In the genomic region with DNA sequence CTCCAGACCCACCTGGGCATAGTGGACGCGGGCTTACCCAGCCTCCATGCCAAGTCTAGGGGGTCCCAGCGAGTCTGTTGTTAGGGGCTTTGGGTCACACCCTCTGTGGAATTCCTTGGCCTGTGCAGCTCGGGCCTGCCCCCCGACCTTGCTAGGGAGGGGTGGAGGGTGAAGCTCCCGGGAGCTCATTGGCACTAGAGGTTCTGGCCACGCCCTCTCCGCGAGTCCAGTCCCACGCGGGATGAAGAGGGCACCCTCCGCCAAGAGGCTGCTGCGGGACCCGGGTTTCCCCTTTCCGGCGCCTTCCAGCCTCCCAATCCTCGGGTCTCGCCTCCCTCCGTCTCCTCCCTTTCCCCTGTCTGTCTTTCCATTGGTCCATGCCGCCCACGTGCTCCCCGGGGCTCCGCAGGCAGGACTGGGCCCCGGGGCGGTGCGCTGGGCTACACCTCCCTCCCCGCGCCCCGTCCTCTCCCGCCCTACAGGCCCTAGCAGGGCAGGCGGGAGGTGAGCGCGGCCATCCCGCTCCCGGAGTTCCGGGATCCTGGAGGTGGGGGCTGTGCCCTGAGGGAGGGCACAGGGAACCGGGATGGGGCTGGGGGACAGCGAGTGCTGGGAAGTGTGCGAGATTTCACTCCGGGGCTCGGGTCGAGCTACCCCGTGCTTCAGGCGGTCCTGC, we compare ENCODE assay signal across 1 cellular context.
A peak's percentile ranks its signal among the peaks of the same experiment; 100 is the strongest.
TF ChIP-seq lines count a peak whose summit lies in the region.

No MANE protein-coding gene starts in this region.

TF ChIP-seq in HepG2, 621 proteins besides CTCF, POLR2A, EP300 and RAD21 (continued from another document):
- no peak for TF ChIP-seq SOX6 (IDR thresholded peaks at IDR 0.05)
- TF ChIP-seq SOX6 (CRISPR knock-in tag; IDR thresholded peaks at IDR 0.05) = peak; percentile 15; the same call in 1 of the 2 replicates
- TF ChIP-seq HNRNPK (IDR thresholded peaks at IDR 0.05; ENCODE audit: low read depth, low read length, poor library complexity, severe bottlenecking) = peak; percentile 93
- no peak for TF ChIP-seq THYN1 (CRISPR knock-in tag; IDR thresholded peaks at IDR 0.05; ENCODE audit: borderline replicate concordance, low read depth)
- TF ChIP-seq, protein P1, sequence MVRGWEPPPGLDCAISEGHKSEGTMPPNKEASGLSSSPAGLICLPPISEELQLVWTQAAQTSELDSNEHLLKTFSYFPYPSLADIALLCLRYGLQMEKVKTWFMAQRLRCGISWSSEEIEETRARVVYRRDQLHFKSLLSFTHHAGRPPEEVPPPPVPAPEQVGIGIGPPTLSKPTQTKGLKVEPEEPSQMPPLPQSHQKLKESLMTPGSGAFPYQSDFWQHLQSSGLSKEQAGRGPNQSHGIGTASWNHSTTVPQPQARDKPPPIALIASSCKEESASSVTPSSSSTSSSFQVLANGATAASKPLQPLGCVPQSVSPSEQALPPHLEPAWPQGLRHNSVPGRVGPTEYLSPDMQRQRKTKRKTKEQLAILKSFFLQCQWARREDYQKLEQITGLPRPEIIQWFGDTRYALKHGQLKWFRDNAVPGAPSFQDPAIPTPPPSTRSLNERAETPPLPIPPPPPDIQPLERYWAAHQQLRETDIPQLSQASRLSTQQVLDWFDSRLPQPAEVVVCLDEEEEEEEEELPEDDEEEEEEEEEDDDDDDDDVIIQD (CRISPR knock-in tag; IDR thresholded peaks at IDR 0.05; ENCODE audit: low read depth) = no peak
- TF ChIP-seq ZNF724P (CRISPR knock-in tag; IDR thresholded peaks at IDR 0.05; ENCODE audit: borderline replicate concordance) = peak; percentile 51; the same call in 1 of the 2 replicates
- peak; percentile 54; the same call in 1 of the 2 replicates for TF ChIP-seq SP5 (CRISPR knock-in tag; IDR thresholded peaks at IDR 0.05; ENCODE audit: borderline replicate concordance, low read depth)
- TF ChIP-seq, protein P2, sequence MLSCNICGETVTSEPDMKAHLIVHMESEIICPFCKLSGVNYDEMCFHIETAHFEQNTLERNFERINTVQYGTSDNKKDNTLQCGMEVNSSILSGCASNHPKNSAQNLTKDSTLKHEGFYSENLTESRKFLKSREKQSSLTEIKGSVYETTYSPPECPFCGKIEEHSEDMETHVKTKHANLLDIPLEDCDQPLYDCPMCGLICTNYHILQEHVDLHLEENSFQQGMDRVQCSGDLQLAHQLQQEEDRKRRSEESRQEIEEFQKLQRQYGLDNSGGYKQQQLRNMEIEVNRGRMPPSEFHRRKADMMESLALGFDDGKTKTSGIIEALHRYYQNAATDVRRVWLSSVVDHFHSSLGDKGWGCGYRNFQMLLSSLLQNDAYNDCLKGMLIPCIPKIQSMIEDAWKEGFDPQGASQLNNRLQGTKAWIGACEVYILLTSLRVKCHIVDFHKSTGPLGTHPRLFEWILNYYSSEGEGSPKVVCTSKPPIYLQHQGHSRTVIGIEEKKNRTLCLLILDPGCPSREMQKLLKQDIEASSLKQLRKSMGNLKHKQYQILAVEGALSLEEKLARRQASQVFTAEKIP (CRISPR knock-in tag; IDR thresholded peaks at IDR 0.05; ENCODE audit: borderline replicate concordance) = no peak
- 0 out of 2 replicates have a peak, but pooled peaks have one; percentile 22 for TF ChIP-seq ZNF431 (CRISPR knock-in tag; IDR thresholded peaks at IDR 0.05; ENCODE audit: borderline replicate concordance, low read depth)
- no peak for TF ChIP-seq SP1 (IDR thresholded peaks at IDR 0.05)
- TF ChIP-seq SP1 (CRISPR knock-in tag; IDR thresholded peaks at IDR 0.05) = peak; percentile 39; the same call in 1 of the 2 replicates
- no peak for TF ChIP-seq SMARCC2 (IDR thresholded peaks at IDR 0.05)
- TF ChIP-seq, protein P3, sequence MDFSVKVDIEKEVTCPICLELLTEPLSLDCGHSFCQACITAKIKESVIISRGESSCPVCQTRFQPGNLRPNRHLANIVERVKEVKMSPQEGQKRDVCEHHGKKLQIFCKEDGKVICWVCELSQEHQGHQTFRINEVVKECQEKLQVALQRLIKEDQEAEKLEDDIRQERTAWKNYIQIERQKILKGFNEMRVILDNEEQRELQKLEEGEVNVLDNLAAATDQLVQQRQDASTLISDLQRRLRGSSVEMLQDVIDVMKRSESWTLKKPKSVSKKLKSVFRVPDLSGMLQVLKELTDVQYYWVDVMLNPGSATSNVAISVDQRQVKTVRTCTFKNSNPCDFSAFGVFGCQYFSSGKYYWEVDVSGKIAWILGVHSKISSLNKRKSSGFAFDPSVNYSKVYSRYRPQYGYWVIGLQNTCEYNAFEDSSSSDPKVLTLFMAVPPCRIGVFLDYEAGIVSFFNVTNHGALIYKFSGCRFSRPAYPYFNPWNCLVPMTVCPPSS (IDR thresholded peaks at IDR 0.05) = no peak
- TF ChIP-seq ZNF550 (CRISPR knock-in tag; IDR thresholded peaks at IDR 0.05; ENCODE audit: borderline replicate concordance) = no peak
- TF ChIP-seq KDM2A (CRISPR knock-in tag; IDR thresholded peaks at IDR 0.05; ENCODE audit: borderline replicate concordance, low read depth) = peak; percentile 85
- TF ChIP-seq RNF2 (conservative IDR thresholded peaks at IDR 0.05; ENCODE audit: low read depth) = 0 out of 2 replicates have a peak, but pooled peaks have one; percentile 22
- peak; percentile 23; the same call in 1 of the 2 replicates for TF ChIP-seq SP4 (CRISPR knock-in tag; IDR thresholded peaks at IDR 0.05)
- TF ChIP-seq, protein P4, sequence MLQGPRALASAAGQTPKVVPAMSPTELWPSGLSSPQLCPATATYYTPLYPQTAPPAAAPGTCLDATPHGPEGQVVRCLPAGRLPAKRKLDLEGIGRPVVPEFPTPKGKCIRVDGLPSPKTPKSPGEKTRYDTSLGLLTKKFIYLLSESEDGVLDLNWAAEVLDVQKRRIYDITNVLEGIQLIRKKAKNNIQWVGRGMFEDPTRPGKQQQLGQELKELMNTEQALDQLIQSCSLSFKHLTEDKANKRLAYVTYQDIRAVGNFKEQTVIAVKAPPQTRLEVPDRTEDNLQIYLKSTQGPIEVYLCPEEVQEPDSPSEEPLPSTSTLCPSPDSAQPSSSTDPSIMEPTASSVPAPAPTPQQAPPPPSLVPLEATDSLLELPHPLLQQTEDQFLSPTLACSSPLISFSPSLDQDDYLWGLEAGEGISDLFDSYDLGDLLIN (CRISPR knock-in tag; IDR thresholded peaks at IDR 0.05; ENCODE audit: borderline replicate concordance) = no peak
- TF ChIP-seq TGIF2 (CRISPR knock-in tag; IDR thresholded peaks at IDR 0.05) = peak; percentile 85; the same call in 1 of the 2 replicates
- TF ChIP-seq MZF1 (CRISPR knock-in tag; IDR thresholded peaks at IDR 0.05; ENCODE audit: borderline replicate concordance) = no peak
- TF ChIP-seq EHMT2 (IDR thresholded peaks at IDR 0.05; ENCODE audit: borderline replicate concordance, low read depth, low read length) = no peak
- TF ChIP-seq ZNF430 (CRISPR knock-in tag; IDR thresholded peaks at IDR 0.05) = peak; percentile 36; the same call in 1 of the 2 replicates
- no peak for TF ChIP-seq SMARCE1 (IDR thresholded peaks at IDR 0.05; ENCODE audit: borderline replicate concordance)
- TF ChIP-seq ZNF136 (CRISPR knock-in tag; IDR thresholded peaks at IDR 0.05; ENCODE audit: low read depth) = no peak
- TF ChIP-seq CBFB (CRISPR knock-in tag; IDR thresholded peaks at IDR 0.05) = no peak
- 0 out of 2 replicates have a peak, but pooled peaks have one; percentile 60 for TF ChIP-seq ZNF329 (CRISPR knock-in tag; IDR thresholded peaks at IDR 0.05; ENCODE audit: low read depth)
- TF ChIP-seq, protein P5, sequence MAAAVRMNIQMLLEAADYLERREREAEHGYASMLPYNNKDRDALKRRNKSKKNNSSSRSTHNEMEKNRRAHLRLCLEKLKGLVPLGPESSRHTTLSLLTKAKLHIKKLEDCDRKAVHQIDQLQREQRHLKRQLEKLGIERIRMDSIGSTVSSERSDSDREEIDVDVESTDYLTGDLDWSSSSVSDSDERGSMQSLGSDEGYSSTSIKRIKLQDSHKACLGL (CRISPR knock-in tag; IDR thresholded peaks at IDR 0.05) = peak; percentile 45
- no peak for TF ChIP-seq ONECUT2 (CRISPR knock-in tag; IDR thresholded peaks at IDR 0.05)
- TF ChIP-seq CBX1 (IDR thresholded peaks at IDR 0.05; ENCODE audit: low read depth) = peak; percentile 17
- TF ChIP-seq ZBTB7A (CRISPR knock-in tag; IDR thresholded peaks at IDR 0.05) = 0 out of 2 replicates have a peak, but pooled peaks have one; percentile 55
- TF ChIP-seq ZNF883 (CRISPR knock-in tag; IDR thresholded peaks at IDR 0.05; ENCODE audit: not compliant biosample characterization) = no peak
- TF ChIP-seq ETV5 (CRISPR knock-in tag; IDR thresholded peaks at IDR 0.05; ENCODE audit: borderline replicate concordance) = 0 out of 2 replicates have a peak, but pooled peaks have one; percentile 18
- TF ChIP-seq, protein P6, sequence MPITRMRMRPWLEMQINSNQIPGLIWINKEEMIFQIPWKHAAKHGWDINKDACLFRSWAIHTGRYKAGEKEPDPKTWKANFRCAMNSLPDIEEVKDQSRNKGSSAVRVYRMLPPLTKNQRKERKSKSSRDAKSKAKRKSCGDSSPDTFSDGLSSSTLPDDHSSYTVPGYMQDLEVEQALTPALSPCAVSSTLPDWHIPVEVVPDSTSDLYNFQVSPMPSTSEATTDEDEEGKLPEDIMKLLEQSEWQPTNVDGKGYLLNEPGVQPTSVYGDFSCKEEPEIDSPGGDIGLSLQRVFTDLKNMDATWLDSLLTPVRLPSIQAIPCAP (CRISPR knock-in tag; IDR thresholded peaks at IDR 0.05; ENCODE audit: low read depth) = 0 out of 2 replicates have a peak, but pooled peaks have one; percentile 37
- TF ChIP-seq RBFOX2 (IDR thresholded peaks at IDR 0.05; ENCODE audit: low read depth, low read length) = peak; percentile 76
- peak; percentile 88 for TF ChIP-seq ZSCAN21 (CRISPR knock-in tag; IDR thresholded peaks at IDR 0.05; ENCODE audit: borderline replicate concordance)
- no peak for TF ChIP-seq ZC3H4 (CRISPR knock-in tag; IDR thresholded peaks at IDR 0.05; ENCODE audit: borderline replicate concordance)
- no peak for TF ChIP-seq MIER2 (CRISPR knock-in tag; IDR thresholded peaks at IDR 0.05)
- TF ChIP-seq ZNF749 (CRISPR knock-in tag; IDR thresholded peaks at IDR 0.05; ENCODE audit: borderline replicate concordance) = no peak; the same call in 1 of the 2 replicates
